ENCODE assay signal across 2 cellular contexts in the genomic region with DNA sequence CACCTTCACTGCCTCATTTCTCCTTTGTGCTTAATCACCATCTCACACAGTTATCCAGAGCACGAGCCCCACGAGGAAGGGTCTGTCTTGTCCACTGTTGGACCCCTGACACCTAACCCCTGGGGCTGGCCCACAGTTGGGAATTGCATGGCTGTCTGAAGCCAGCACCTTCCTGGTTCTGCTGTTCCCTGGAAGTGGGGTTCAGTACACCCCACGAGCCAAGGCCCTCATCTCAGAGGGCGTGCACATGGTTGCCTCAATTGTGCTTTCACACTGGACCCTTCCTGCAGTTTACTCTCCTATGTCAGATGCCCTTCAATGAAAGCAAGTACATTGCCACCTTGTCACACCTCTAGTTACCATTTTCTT.
TF ChIP-seq lines count a peak whose summit lies in the region.

No MANE protein-coding gene starts in this region.

TF ChIP-seq in GM23338, 12 proteins besides CTCF, POLR2A, EP300 and RAD21:
- TF ChIP-seq EZH2phosphoT487 (IDR thresholded peaks at IDR 0.05; ENCODE audit: unreplicated experiment) (no peak), NANOG (IDR thresholded peaks at IDR 0.05; ENCODE audit: borderline replicate concordance) (no peak)
- TF ChIP-seq, protein P1, sequence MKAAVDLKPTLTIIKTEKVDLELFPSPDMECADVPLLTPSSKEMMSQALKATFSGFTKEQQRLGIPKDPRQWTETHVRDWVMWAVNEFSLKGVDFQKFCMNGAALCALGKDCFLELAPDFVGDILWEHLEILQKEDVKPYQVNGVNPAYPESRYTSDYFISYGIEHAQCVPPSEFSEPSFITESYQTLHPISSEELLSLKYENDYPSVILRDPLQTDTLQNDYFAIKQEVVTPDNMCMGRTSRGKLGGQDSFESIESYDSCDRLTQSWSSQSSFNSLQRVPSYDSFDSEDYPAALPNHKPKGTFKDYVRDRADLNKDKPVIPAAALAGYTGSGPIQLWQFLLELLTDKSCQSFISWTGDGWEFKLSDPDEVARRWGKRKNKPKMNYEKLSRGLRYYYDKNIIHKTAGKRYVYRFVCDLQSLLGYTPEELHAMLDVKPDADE (IDR thresholded peaks at IDR 0.05) = no peak
- TF ChIP-seq, protein P2, sequence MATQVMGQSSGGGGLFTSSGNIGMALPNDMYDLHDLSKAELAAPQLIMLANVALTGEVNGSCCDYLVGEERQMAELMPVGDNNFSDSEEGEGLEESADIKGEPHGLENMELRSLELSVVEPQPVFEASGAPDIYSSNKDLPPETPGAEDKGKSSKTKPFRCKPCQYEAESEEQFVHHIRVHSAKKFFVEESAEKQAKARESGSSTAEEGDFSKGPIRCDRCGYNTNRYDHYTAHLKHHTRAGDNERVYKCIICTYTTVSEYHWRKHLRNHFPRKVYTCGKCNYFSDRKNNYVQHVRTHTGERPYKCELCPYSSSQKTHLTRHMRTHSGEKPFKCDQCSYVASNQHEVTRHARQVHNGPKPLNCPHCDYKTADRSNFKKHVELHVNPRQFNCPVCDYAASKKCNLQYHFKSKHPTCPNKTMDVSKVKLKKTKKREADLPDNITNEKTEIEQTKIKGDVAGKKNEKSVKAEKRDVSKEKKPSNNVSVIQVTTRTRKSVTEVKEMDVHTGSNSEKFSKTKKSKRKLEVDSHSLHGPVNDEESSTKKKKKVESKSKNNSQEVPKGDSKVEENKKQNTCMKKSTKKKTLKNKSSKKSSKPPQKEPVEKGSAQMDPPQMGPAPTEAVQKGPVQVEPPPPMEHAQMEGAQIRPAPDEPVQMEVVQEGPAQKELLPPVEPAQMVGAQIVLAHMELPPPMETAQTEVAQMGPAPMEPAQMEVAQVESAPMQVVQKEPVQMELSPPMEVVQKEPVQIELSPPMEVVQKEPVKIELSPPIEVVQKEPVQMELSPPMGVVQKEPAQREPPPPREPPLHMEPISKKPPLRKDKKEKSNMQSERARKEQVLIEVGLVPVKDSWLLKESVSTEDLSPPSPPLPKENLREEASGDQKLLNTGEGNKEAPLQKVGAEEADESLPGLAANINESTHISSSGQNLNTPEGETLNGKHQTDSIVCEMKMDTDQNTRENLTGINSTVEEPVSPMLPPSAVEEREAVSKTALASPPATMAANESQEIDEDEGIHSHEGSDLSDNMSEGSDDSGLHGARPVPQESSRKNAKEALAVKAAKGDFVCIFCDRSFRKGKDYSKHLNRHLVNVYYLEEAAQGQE (IDR thresholded peaks at IDR 0.05; ENCODE audit: unreplicated experiment) = no peak

TF ChIP-seq in endothelial cell of umbilical vein, 7 proteins besides CTCF, POLR2A, EP300 and RAD21:
- no peak for TF ChIP-seq FOS (IDR thresholded peaks at IDR 0.05; ENCODE audit: borderline replicate concordance, insufficient read depth, low read length)
